In the genomic region with DNA sequence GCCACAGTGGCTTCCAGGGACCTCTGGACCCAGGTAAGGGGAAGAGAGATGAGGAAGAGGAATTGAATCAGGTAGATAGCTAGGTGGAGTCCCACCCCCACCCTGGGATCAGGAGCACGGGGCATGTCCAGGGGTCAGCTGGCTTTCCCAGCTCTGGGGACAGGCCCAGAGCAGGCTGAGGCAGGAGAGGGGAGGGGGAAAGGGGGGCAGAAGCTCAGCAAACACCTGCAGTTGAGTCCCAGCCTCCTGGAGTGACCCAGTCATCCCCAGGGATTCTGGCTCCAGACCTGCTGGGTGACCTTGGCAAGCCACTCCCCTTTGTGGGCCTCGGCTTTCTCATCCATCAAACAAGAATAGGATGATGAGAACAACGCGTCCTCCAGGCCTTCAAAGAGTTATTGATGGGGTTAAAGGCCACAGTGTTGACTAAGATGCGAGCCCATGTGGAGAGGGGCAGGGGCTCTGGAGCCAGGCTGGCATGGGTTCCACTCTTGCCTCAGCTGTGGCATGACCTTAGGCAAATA, we compare ENCODE assay signal across 17 cellular contexts. TPM values are rescaled to one million over a fixed set of nuclear protein-coding genes. Genes with fewer than 3 reads are reported as not detected.
DNase-seq lines count a peak whose midpoint lies in the region; ATAC-seq, FAIRE-seq and TF ChIP-seq lines count a peak whose summit lies in the region.
"Had no signal": no experiment of that assay in that cellular context is flagged by ENCODE, and none has a peak within 500 bp of the region (broad histone marks: within the 10 kb centered on the region; RNA-seq: fewer than 3 reads in every experiment).

No MANE protein-coding gene starts in this region.

- H3K27me3 ChIP-seq in small intestine (ENCODE audit: control insufficient read depth in 2 of 2, insufficient read depth in 2 of 2, low read length in 2 of 2) = no peaks in the 10 kb centered on the region

- no peaks in the 10 kb centered on the region for H3K9me3 Mint-ChIP-seq in WTC11
- no peaks in the 10 kb centered on the region for H3K9me3 Mint-ChIP-seq in activated CD4-positive, alpha-beta T cell treated with anti-CD3 and anti-CD28 coated beads, Interleukin-2, amount 10 ng/mL, durations not matched to agents 24 days and 14 days
- H3K9me3 Mint-ChIP-seq: CD8-positive, alpha-beta T cell had no signal

- H3K27ac Mint-ChIP-seq in WTC11 = no peak overlapping the region
- H3K27ac Mint-ChIP-seq in activated CD4-positive, alpha-beta T cell treated with anti-CD3 and anti-CD28 coated beads, Interleukin-2, amount 10 ng/mL, durations not matched to agents 24 days and 14 days = no peak overlapping the region
- H3K27ac Mint-ChIP-seq: CD8-positive, alpha-beta T cell had no signal

- H3K4me3 Mint-ChIP-seq in WTC11 = no peak overlapping the region
- no peak overlapping the region for H3K4me3 Mint-ChIP-seq in activated CD4-positive, alpha-beta T cell treated with anti-CD3 and anti-CD28 coated beads, Interleukin-2, amount 10 ng/mL, durations not matched to agents 24 days and 14 days
- H3K4me3 Mint-ChIP-seq: CD8-positive, alpha-beta T cell had no signal

- no peaks in the 10 kb centered on the region for H3K36me3 Mint-ChIP-seq in WTC11
- H3K36me3 Mint-ChIP-seq in activated CD4-positive, alpha-beta T cell treated with anti-CD3 and anti-CD28 coated beads, Interleukin-2, amount 10 ng/mL, durations not matched to agents 24 days and 14 days (ENCODE audit: low read depth) = no peaks in the 10 kb centered on the region
- H3K36me3 Mint-ChIP-seq: CD8-positive, alpha-beta T cell had no signal

- H3K27ac ChIP-seq in small intestine (ENCODE audit: low read depth in 1 of 2, low read length in 1 of 2) = peak overlapping the region in 1 of 2 donors; percentile 39

- peaks cover 22% of the 10 kb centered on the region for H3K4me1 Mint-ChIP-seq in WTC11
- peaks cover 25% of the 10 kb centered on the region for H3K4me1 Mint-ChIP-seq in activated CD4-positive, alpha-beta T cell treated with anti-CD3 and anti-CD28 coated beads, Interleukin-2, amount 10 ng/mL, durations not matched to agents 24 days and 14 days

- POLR2A ChIA-PET in WTC11 (lab: Charles Lee) = no interaction called here

- TF ChIP-seq CTCF in WTC11 (IDR thresholded peaks at IDR 0.05) = no peak

- no peaks in the 10 kb centered on the region for H3K9me3 ChIP-seq in small intestine (ENCODE audit: control insufficient read depth, low read depth)

- ATAC-seq in WTC11 (no peak), left lobe of liver (peak; percentile 56)
- ATAC-seq: CD8-positive, alpha-beta T cell had no signal

- CTCF ChIA-PET in WTC11 (lab: Charles Lee) = interaction anchor here (1.0 to 5.0 kb wide), 4 partner anchors 10 to 52 kb away, joined by 3 to 24 read pairs (median 8); no protein-coding TSS in a partner anchor

- intact Hi-C loops in activated CD4-positive, alpha-beta T cell treated with anti-CD3 and anti-CD28 coated beads, Interleukin-2, amount 10 ng/mL, durations not matched to agents 24 days and 14 days (cut with micrococcal nuclease) = loop anchor here (2.0 kb wide), 1 partner anchor 15 kb away; no protein-coding TSS in a partner anchor

- FAIRE-seq in small intestine (lab: Jason Lieb, UNC) = no peak
- FAIRE-seq: keratinocyte, TTC549 had no signal

- DNase-seq in DMS153 (lab: John Stamatoyannopoulos, UW) (peak; percentile 20), DMS153 treated with DMSO at 0.1 percent for 48 hours (lab: John Stamatoyannopoulos, UW; ENCODE audit: unreplicated experiment) (no peak), WTC11 (ENCODE audit: low spot score) (no peak), left lobe of liver (ENCODE audit: low spot score) (peak; percentile 98), small intestine (peak; percentile 56), AG08396 (ENCODE audit: low spot score) (no peak)
- no peak for DNase-seq in activated CD4-positive, alpha-beta T cell treated with anti-CD3 and anti-CD28 coated beads, Interleukin-2, amount 10 ng/mL, durations not matched to agents 24 days and 14 days
- no peak for DNase-seq in stimulated activated CD4-positive, alpha-beta T cell treated with anti-CD3 and anti-CD28 coated beads, Interleukin-1b, Interleukin-23, amount 100 ng/mL, for 48 hours
- DNase-seq: activated CD4-positive, alpha-beta T cell treated with anti-CD3 and anti-CD28 coated beads, Interleukin-2, amount 50 U/mL, for 48 hours; activated T-cell treated with anti-CD3 and anti-CD28 coated beads, Interleukin-2, amount 50 U/mL, for 48 hours; amniotic stem cell; CD8-positive, alpha-beta T cell; Karpas-422; NCI-H1436; NCI-H446 treated with DMSO at 0.1 percent for 48 hours had no signal

- no peak overlapping the region for H3K4me3 ChIP-seq in small intestine (ENCODE audit: low read depth in 1 of 2, low read length in 2 of 2)

- peaks cover 0 to 3% of the 10 kb centered on the region in 2 donors for H3K4me1 ChIP-seq in small intestine (ENCODE audit: control insufficient read depth in 2 of 2, insufficient read depth in 1 of 2, low read depth in 1 of 2, low read length in 1 of 2)

- WGBS in small intestine, 3 donors = 13 to 58% (median 51%) methylated on average over 5 of the region's 5 CpGs

- peaks cover 7% of the 10 kb centered on the region for H3K27me3 Mint-ChIP-seq in WTC11 (ENCODE audit: low read depth)
- H3K27me3 Mint-ChIP-seq in activated CD4-positive, alpha-beta T cell treated with anti-CD3 and anti-CD28 coated beads, Interleukin-2, amount 10 ng/mL, durations not matched to agents 24 days and 14 days = peaks cover 5% of the 10 kb centered on the region

- H3K36me3 ChIP-seq in small intestine (ENCODE audit: control insufficient read depth in 2 of 2, insufficient read depth in 2 of 2, low read length in 2 of 2) = no peaks in the 10 kb centered on the region

TF ChIP-seq in WTC11, 78 proteins besides CTCF, POLR2A, EP300 and RAD21:
- peak; percentile 57 for TF ChIP-seq GABPB1 (CRISPR knock-in tag; IDR thresholded peaks at IDR 0.05)
- TF ChIP-seq NR1H2 (CRISPR knock-in tag; IDR thresholded peaks at IDR 0.05) = no peak
- no peak for TF ChIP-seq CBFB (CRISPR knock-in tag; IDR thresholded peaks at IDR 0.05; ENCODE audit: low read depth)
- TF ChIP-seq ZNF138 (CRISPR knock-in tag; conservative IDR thresholded peaks at IDR 0.05) = no peak
- TF ChIP-seq, protein P1, sequence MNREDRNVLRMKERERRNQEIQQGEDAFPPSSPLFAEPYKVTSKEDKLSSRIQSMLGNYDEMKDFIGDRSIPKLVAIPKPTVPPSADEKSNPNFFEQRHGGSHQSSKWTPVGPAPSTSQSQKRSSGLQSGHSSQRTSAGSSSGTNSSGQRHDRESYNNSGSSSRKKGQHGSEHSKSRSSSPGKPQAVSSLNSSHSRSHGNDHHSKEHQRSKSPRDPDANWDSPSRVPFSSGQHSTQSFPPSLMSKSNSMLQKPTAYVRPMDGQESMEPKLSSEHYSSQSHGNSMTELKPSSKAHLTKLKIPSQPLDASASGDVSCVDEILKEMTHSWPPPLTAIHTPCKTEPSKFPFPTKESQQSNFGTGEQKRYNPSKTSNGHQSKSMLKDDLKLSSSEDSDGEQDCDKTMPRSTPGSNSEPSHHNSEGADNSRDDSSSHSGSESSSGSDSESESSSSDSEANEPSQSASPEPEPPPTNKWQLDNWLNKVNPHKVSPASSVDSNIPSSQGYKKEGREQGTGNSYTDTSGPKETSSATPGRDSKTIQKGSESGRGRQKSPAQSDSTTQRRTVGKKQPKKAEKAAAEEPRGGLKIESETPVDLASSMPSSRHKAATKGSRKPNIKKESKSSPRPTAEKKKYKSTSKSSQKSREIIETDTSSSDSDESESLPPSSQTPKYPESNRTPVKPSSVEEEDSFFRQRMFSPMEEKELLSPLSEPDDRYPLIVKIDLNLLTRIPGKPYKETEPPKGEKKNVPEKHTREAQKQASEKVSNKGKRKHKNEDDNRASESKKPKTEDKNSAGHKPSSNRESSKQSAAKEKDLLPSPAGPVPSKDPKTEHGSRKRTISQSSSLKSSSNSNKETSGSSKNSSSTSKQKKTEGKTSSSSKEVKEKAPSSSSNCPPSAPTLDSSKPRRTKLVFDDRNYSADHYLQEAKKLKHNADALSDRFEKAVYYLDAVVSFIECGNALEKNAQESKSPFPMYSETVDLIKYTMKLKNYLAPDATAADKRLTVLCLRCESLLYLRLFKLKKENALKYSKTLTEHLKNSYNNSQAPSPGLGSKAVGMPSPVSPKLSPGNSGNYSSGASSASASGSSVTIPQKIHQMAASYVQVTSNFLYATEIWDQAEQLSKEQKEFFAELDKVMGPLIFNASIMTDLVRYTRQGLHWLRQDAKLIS (CRISPR knock-in tag; IDR thresholded peaks at IDR 0.05; ENCODE audit: borderline replicate concordance) = no peak

RNA-seq across cellular contexts. Expression of gene STARD10, which starts 16.0 kb away (rescaled TPM):
- 32.0 to 40.9 TPM (median 36.6 TPM) in 3 replicates for total RNA-seq in WTC11 (2021)
- total RNA-seq in left lobe of liver = 493 TPM
- polyA plus RNA-seq in small intestine = 100 to 1,000 TPM; 169 to 331 (median 238) TPM
- 16.3 and 17.2 TPM in 2 replicates for total RNA-seq in activated CD4-positive, alpha-beta T cell treated with anti-CD3 and anti-CD28 coated beads, Interleukin-2, amount 10 ng/mL, durations not matched to agents 24 days and 14 days

RNA-seq across cellular contexts. Expression of gene ARAP1, which starts 25.6 kb away (rescaled TPM):
- total RNA-seq in WTC11 (2021) (76.4 to 98.8 TPM (median 78.3 TPM) in 3 replicates), left lobe of liver (37.5 TPM)
- polyA plus RNA-seq in small intestine = 10 to 100 TPM; 42.2 to 58.4 (median 48.0) TPM
- 76.9 and 81.5 TPM in 2 replicates for total RNA-seq in activated CD4-positive, alpha-beta T cell treated with anti-CD3 and anti-CD28 coated beads, Interleukin-2, amount 10 ng/mL, durations not matched to agents 24 days and 14 days

RNA-seq across cellular contexts. Expression of gene ATG16L2, which starts 36.4 kb away (rescaled TPM):
- total RNA-seq in WTC11 (2021) (22.2 to 29.0 TPM (median 28.6 TPM) in 3 replicates), left lobe of liver (23.4 TPM)
- polyA plus RNA-seq in small intestine = 10 to 100 TPM; 19.7 to 43.2 (median 37.0) TPM
- total RNA-seq in activated CD4-positive, alpha-beta T cell treated with anti-CD3 and anti-CD28 coated beads, Interleukin-2, amount 10 ng/mL, durations not matched to agents 24 days and 14 days = 74.1 and 75.8 TPM in 2 replicates

Comparison
In these comparisons a context has a peak if more than half of its experiments do, and no peak if none do; other contexts are left out.
1. DNase-seq: peak in DMS153 (single experiment), left lobe of liver (single experiment) and small intestine (single experiment); none in DMS153 treated with DMSO at 0.1 percent for 48 hours (single experiment), WTC11 (single experiment), activated CD4-positive, alpha-beta T cell treated with anti-CD3 and anti-CD28 coated beads, Interleukin-2, amount 10 ng/mL, durations not matched to agents 24 days and 14 days (single experiment), AG08396 (single experiment) and stimulated activated CD4-positive, alpha-beta T cell treated with anti-CD3 and anti-CD28 coated beads, Interleukin-1b, Interleukin-23, amount 100 ng/mL, for 48 hours (single experiment).
2. RNA of gene STARD10, which starts 16.0 kb away (total RNA-seq): 493 TPM in left lobe of liver (single experiment); 32.0 to 40.9 TPM in WTC11 and 16.3 to 17.2 TPM in activated CD4-positive, alpha-beta T cell treated with anti-CD3 and anti-CD28 coated beads, Interleukin-2, amount 10 ng/mL, durations not matched to agents 24 days and 14 days; every median in the first group is over 10 times any median in the second.